31 cellular contexts compared by ENCODE assay signal in the genomic region with DNA sequence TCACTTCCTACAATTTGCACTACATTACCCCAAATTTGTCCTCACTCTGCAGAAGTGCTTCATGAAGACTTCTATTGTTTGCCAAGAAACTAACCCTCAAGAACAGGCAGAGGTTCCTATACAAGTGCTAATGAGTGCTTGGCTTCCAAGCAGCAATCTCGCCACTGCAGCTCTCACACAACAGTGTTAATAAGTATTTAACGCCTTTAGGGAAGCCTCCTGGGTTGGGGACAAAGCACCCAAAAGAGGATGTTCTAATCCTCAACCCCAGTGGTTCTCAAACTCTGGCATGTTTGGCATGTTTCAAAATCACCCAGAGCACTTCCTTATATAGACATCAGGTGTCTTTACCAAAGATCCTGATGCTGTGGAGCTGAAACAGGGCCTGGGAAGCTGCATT.
"Had no signal": no experiment of that assay in that cellular context is flagged by ENCODE, and none has a peak within 500 bp of the region (broad histone marks: within the 10 kb centered on the region; RNA-seq: fewer than 3 reads in every experiment).

No MANE protein-coding gene starts in this region.

- H3K9ac ChIP-seq: parathyroid adenoma had no signal

- FAIRE-seq: frontal cortex, keratinocyte had no signal

- H3K27ac ChIP-seq: ascending aorta, cardiac muscle cell, colonic mucosa, parathyroid adenoma, psoas muscle, sigmoid colon, tibial nerve had no signal

- H3K4me3 Mint-ChIP-seq: activated CD4-positive, alpha-beta memory T cell treated with anti-CD3 and anti-CD28 coated beads, Interleukin-2, amount 10 ng/mL, durations not matched to agents 7 days and 5 days; activated CD4-positive, alpha-beta T cell treated with anti-CD3 and anti-CD28 coated beads, Interleukin-2, amount 10 ng/mL, durations not matched to agents 7 days and 5 days; activated naive CD4-positive, alpha-beta T cell treated with anti-CD3 and anti-CD28 coated beads, Interleukin-2, amount 10 ng/mL, durations not matched to agents 7 days and 5 days; activated naive CD8-positive, alpha-beta T cell treated with anti-CD3 and anti-CD28 coated beads, Interleukin-2, amount 10 ng/mL, durations not matched to agents 7 days and 5 days; activated T-cell treated with anti-CD3 and anti-CD28 coated beads, Interleukin-2, amount 50 U/mL, for 24 hours; brain; naive B cell; nephron progenitor cell; T-helper 1 cell treated with Interleukin-12 subunit alpha and Interleukin-12 subunit beta and Interleukin-4 antibody, amounts not matched to agents 30 μg/mL and 1 μg/mL, for 36 hours had no signal

- H3K27ac Mint-ChIP-seq: activated CD4-positive, alpha-beta memory T cell treated with anti-CD3 and anti-CD28 coated beads, Interleukin-2, amount 10 ng/mL, durations not matched to agents 7 days and 5 days; activated CD4-positive, alpha-beta T cell treated with anti-CD3 and anti-CD28 coated beads, Interleukin-2, amount 10 ng/mL, durations not matched to agents 7 days and 5 days; activated naive CD4-positive, alpha-beta T cell treated with anti-CD3 and anti-CD28 coated beads, Interleukin-2, amount 10 ng/mL, durations not matched to agents 7 days and 5 days; activated naive CD8-positive, alpha-beta T cell treated with anti-CD3 and anti-CD28 coated beads, Interleukin-2, amount 10 ng/mL, durations not matched to agents 7 days and 5 days; activated T-cell treated with anti-CD3 and anti-CD28 coated beads, Interleukin-2, amount 50 U/mL, for 24 hours; brain; naive B cell; nephron progenitor cell; T-helper 1 cell treated with Interleukin-12 subunit alpha and Interleukin-12 subunit beta and Interleukin-4 antibody, amounts not matched to agents 30 μg/mL and 1 μg/mL, for 36 hours had no signal

- ATAC-seq: left cardiac atrium, left ventricle myocardium superior, psoas muscle had no signal

- H3K36me3 ChIP-seq: ascending aorta, cardiac muscle cell, colonic mucosa, sigmoid colon, tibial nerve had no signal

- H3K4me1 Mint-ChIP-seq: activated CD4-positive, alpha-beta memory T cell treated with anti-CD3 and anti-CD28 coated beads, Interleukin-2, amount 10 ng/mL, durations not matched to agents 7 days and 5 days; activated CD4-positive, alpha-beta T cell treated with anti-CD3 and anti-CD28 coated beads, Interleukin-2, amount 10 ng/mL, durations not matched to agents 7 days and 5 days; activated naive CD4-positive, alpha-beta T cell treated with anti-CD3 and anti-CD28 coated beads, Interleukin-2, amount 10 ng/mL, durations not matched to agents 7 days and 5 days; activated naive CD8-positive, alpha-beta T cell treated with anti-CD3 and anti-CD28 coated beads, Interleukin-2, amount 10 ng/mL, durations not matched to agents 7 days and 5 days; brain; naive B cell had no signal

- H3K9me3 ChIP-seq: ascending aorta, colonic mucosa, psoas muscle, sigmoid colon, tibial nerve had no signal

- H3K4me3 ChIP-seq: ascending aorta, cardiac muscle cell, colonic mucosa, psoas muscle, sigmoid colon, smooth muscle cell, tibial nerve had no signal

- H3K27me3 Mint-ChIP-seq: activated CD4-positive, alpha-beta memory T cell treated with anti-CD3 and anti-CD28 coated beads, Interleukin-2, amount 10 ng/mL, durations not matched to agents 7 days and 5 days; activated CD4-positive, alpha-beta T cell treated with anti-CD3 and anti-CD28 coated beads, Interleukin-2, amount 10 ng/mL, durations not matched to agents 7 days and 5 days; activated naive CD4-positive, alpha-beta T cell treated with anti-CD3 and anti-CD28 coated beads, Interleukin-2, amount 10 ng/mL, durations not matched to agents 7 days and 5 days; activated T-cell treated with anti-CD3 and anti-CD28 coated beads, Interleukin-2, amount 50 U/mL, for 24 hours had no signal

- H3K36me3 Mint-ChIP-seq: activated naive CD4-positive, alpha-beta T cell treated with anti-CD3 and anti-CD28 coated beads, Interleukin-2, amount 10 ng/mL, durations not matched to agents 7 days and 5 days; activated naive CD8-positive, alpha-beta T cell treated with anti-CD3 and anti-CD28 coated beads, Interleukin-2, amount 10 ng/mL, durations not matched to agents 7 days and 5 days; brain had no signal

- H3K4me1 ChIP-seq: ascending aorta, colonic mucosa, parathyroid adenoma, psoas muscle, sigmoid colon, tibial nerve had no signal

- DNase-seq: activated CD4-positive, alpha-beta memory T cell treated with anti-CD3 and anti-CD28 coated beads, Interleukin-2, amount 10 ng/mL, durations not matched to agents 7 days and 5 days; activated CD4-positive, alpha-beta T cell treated with anti-CD3 and anti-CD28 coated beads for 1 hour; activated CD4-positive, alpha-beta T cell treated with anti-CD3 and anti-CD28 coated beads, Interleukin-2, amount 10 ng/mL, durations not matched to agents 7 days and 5 days; activated CD8-positive, alpha-beta memory T cell treated with anti-CD3 and anti-CD28 coated beads, Interleukin-2, amount 50 U/mL, for 48 hours; activated gamma-delta T cell; activated naive CD4-positive, alpha-beta T cell treated with anti-CD3 and anti-CD28 coated beads, Interleukin-2, amount 10 ng/mL, durations not matched to agents 7 days and 5 days; activated naive CD8-positive, alpha-beta T cell treated with anti-CD3 and anti-CD28 coated beads, Interleukin-2, amount 10 ng/mL, durations not matched to agents 7 days and 5 days; activated T-cell treated with anti-CD3 and anti-CD28 coated beads, Interleukin-2, amount 50 U/mL, for 24 hours; cerebellar nuclear complex; colonic mucosa; effector CD8-positive, alpha-beta T cell; glutamatergic neuron; left cardiac atrium; left ventricle myocardium superior; naive B cell; nephron progenitor cell; nucleus accumbens; psoas muscle; sigmoid colon; stimulated activated CD4-positive, alpha-beta T cell treated with anti-CD3 and anti-CD28 coated beads, Interleukin-1b, Interleukin-23, amount 100 ng/mL, for 48 hours; stimulated activated naive CD4-positive, alpha-beta T cell; T1000 had no signal

- H3K27me3 ChIP-seq: ascending aorta, colonic mucosa, sigmoid colon had no signal

- H3K9me3 Mint-ChIP-seq: activated CD4-positive, alpha-beta memory T cell treated with anti-CD3 and anti-CD28 coated beads, Interleukin-2, amount 10 ng/mL, durations not matched to agents 7 days and 5 days; activated CD4-positive, alpha-beta T cell treated with anti-CD3 and anti-CD28 coated beads, Interleukin-2, amount 10 ng/mL, durations not matched to agents 7 days and 5 days; nephron progenitor cell; T-helper 1 cell treated with Interleukin-12 subunit alpha and Interleukin-12 subunit beta and Interleukin-4 antibody, amounts not matched to agents 30 μg/mL and 1 μg/mL, for 36 hours had no signal
